ENCODE assay signal across 18 cellular contexts in genomic region chr6:34362176-34362575, GRCh38. TPM values are rescaled to one million over a fixed set of nuclear protein-coding genes. Genes with fewer than 3 reads are reported as not detected.
A peak's percentile ranks its signal among the peaks of the same experiment; 100 is the strongest.
DNase-seq lines count a peak whose midpoint lies in the region; ATAC-seq, FAIRE-seq and TF ChIP-seq lines count a peak whose summit lies in the region.
"Had no signal": no experiment of that assay in that cellular context is flagged by ENCODE, and none has a peak within 500 bp of the region (broad histone marks: within the 10 kb centered on the region; RNA-seq: fewer than 3 reads in every experiment).

No MANE protein-coding gene starts in this region.

- ATAC-seq in Right ventricle myocardium superior (ENCODE audit: poor library complexity) (no peak), GM12878 (no peak)
- ATAC-seq: A549 had no signal

- RAD21 ChIA-PET in GM12878 (lab: Charles Lee; ENCODE audit: unreplicated experiment) = interaction anchor here (0.9 to 4.1 kb wide), 11 partner anchors 11 to 530 kb away, joined by 3 to 20 read pairs (median 5); partner anchors contain the start of gene SMIM29

- H3K4me1 ChIP-seq in right atrium auricular region (peaks cover 0 to 49% of the 10 kb centered on the region in 2 donors), Karpas-422 (ENCODE audit: low read length) (peaks cover 73% of the 10 kb centered on the region), GM12878 (ENCODE audit: control insufficient read depth, insufficient read depth, low read length) (peaks cover 8% of the 10 kb centered on the region), skeletal muscle tissue (ENCODE audit: control insufficient read depth in 3 of 3, insufficient read depth in 3 of 3, low read length in 3 of 3) (peaks cover 28 to 36% (median 35%) of the 10 kb centered on the region in 3 donors), tibial nerve (peaks cover 0 to 68% (median 18%) of the 10 kb centered on the region in 4 donors)

- H3K27ac ChIP-seq in right atrium auricular region = peak overlapping the region; percentile 54 to 86
- peak overlapping the region; percentile 97 for H3K27ac ChIP-seq in Karpas-422 (ENCODE audit: low read length)
- peak overlapping the region; percentile 4; the same call in 1 of the 2 replicates for H3K27ac ChIP-seq in GM12878 (ENCODE audit: control insufficient read depth, insufficient read depth)
- peak overlapping the region; percentile 84 for H3K27ac ChIP-seq in skeletal muscle tissue (ENCODE audit: low read depth, low read length)
- H3K27ac ChIP-seq in tibial nerve = peak overlapping the region in 1 of 4 donors; percentile 18
- H3K27ac ChIP-seq: A549 had no signal

- BruUV-seq in GM12878 (replicated peaks; lab: Mats Ljungman, UMichigan) = no TSS peak

- TF ChIP-seq POLR2A in GM12878 (IDR thresholded peaks at IDR 0.05; ENCODE audit: low read depth, low read length) (no peak), tibial nerve (IDR thresholded peaks at IDR 0.05) (no peak)

- no peaks in the 10 kb centered on the region for H3K9me3 ChIP-seq in right atrium auricular region
- H3K9me3 ChIP-seq in Karpas-422 (ENCODE audit: low read length) = no peaks in the 10 kb centered on the region
- H3K9me3 ChIP-seq in GM12878 (replicated peaks; ENCODE audit: control insufficient read depth, insufficient read depth, low read length) = no peaks in the 10 kb centered on the region
- H3K9me3 ChIP-seq in skeletal muscle tissue (ENCODE audit: control insufficient read depth in 3 of 3, low read length in 3 of 3) = no peaks in the 10 kb centered on the region
- H3K9me3 ChIP-seq in tibial nerve = no peaks in the 10 kb centered on the region
- H3K9me3 ChIP-seq: A549 had no signal

- TF ChIP-seq EP300 in GM12878 (IDR thresholded peaks at IDR 0.05; ENCODE audit: borderline replicate concordance in 1 of 2, control insufficient read depth in 1 of 2, low read depth in 2 of 2, low read length in 2 of 2) (no peak), tibial nerve (IDR thresholded peaks at IDR 0.05) (no peak)

- 50% methylated on average over 1 of the region's 1 CpG for WGBS in GM12878 (ENCODE audit: insufficient coverage, insufficient replicate concordance, low lambda C conversion rate, missing lambda C conversion rate)
- 43 to 95% methylated on average over 1 of the region's 1 CpG for WGBS in tibial nerve, 2 donors

- H3K36me3 ChIP-seq in right atrium auricular region = no peaks in the 10 kb centered on the region
- no peaks in the 10 kb centered on the region for H3K36me3 ChIP-seq in Karpas-422 (ENCODE audit: insufficient read depth, low read length)
- no peaks in the 10 kb centered on the region for H3K36me3 ChIP-seq in GM12878 (ENCODE audit: control insufficient read depth in 2 of 2, insufficient read depth in 2 of 2, low read length in 1 of 2)
- no peaks in the 10 kb centered on the region for H3K36me3 ChIP-seq in skeletal muscle tissue (ENCODE audit: control insufficient read depth in 3 of 3, insufficient read depth in 3 of 3, low read length in 3 of 3)
- H3K36me3 ChIP-seq in tibial nerve = no peaks in the 10 kb centered on the region

- CTCF ChIA-PET in GM12878 (lab: Yijun Ruan, JAX) = interaction anchor here (0.7 to 1.5 kb wide), 7 partner anchors 11 to 592 kb away, joined by 3 to 6 read pairs (median 3); no protein-coding TSS in a partner anchor

- no peak overlapping the region for H3K4me3 ChIP-seq in right atrium auricular region
- H3K4me3 ChIP-seq in Karpas-422 (ENCODE audit: low read length) = peak overlapping the region; percentile 49; the same call in 1 of the 2 replicates
- no peak overlapping the region for H3K4me3 ChIP-seq in GM12878
- no peak overlapping the region for H3K4me3 ChIP-seq in skeletal muscle tissue (ENCODE audit: low read length in 3 of 3)
- no peak overlapping the region for H3K4me3 ChIP-seq in tibial nerve
- H3K4me3 ChIP-seq: A549 had no signal

- POLR2A ChIA-PET in GM12878 (lab: Charles Lee) = interaction anchor here (0.6 to 3.0 kb wide), 8 partner anchors 9 to 53 kb away, joined by 3 to 14 read pairs (median 4); no protein-coding TSS in a partner anchor

- peaks cover 80% of the 10 kb centered on the region for H3K79me2 ChIP-seq in Karpas-422 (ENCODE audit: low read length)
- H3K79me2 ChIP-seq in GM12878 (ENCODE audit: control insufficient read depth, insufficient read depth, low read length) = peaks cover 66% of the 10 kb centered on the region

- in situ Hi-C loops in GM12878 (cut with MboI) (no loop called here), G401 (cut with HindIII; ENCODE audit: low sequenced_read_pairs) (no loop called here)

- intact Hi-C loops in Right ventricle myocardium superior (cut with DNase I) (no loop called here), GM12878 (cut with micrococcal nuclease; ENCODE audit: unreplicated experiment) (no loop called here)

- H3K9ac ChIP-seq in Karpas-422 (ENCODE audit: low read length) (peak overlapping the region; percentile 56), GM12878 (ENCODE audit: control insufficient read depth, insufficient read depth, low read length) (no peak overlapping the region), skeletal muscle tissue (ENCODE audit: low read depth in 1 of 3, low read length in 3 of 3) (peak overlapping the region in 1 of 3 donors; percentile 30)

- H3K4me2 ChIP-seq in Karpas-422 (ENCODE audit: low read depth, low read length, poor library complexity, severe bottlenecking) (peak overlapping the region; percentile 76), GM12878 (ENCODE audit: control insufficient read depth, insufficient read depth) (peak overlapping the region; percentile 83; the same call in 1 of the 2 replicates)
- H3K4me2 ChIP-seq: A549 had no signal

- no peak for FAIRE-seq in GM12878 (lab: Jason Lieb, UNC)
- FAIRE-seq: A549, D721Med had no signal

- SMC1A ChIA-PET in GM12878 (lab: Charles Lee; ENCODE audit: uncharacterized antibody, unreplicated experiment) = interaction anchor here (0.7 to 4.5 kb wide), 16 partner anchors 10 to 113 kb away, joined by 3 to 26 read pairs (median 10); partner anchors contain the start of genes NUDT3 and RPS10

- no peak for TF ChIP-seq RAD21 in GM12878 (IDR thresholded peaks at IDR 0.05; ENCODE audit: insufficient read depth, low read depth, low read length)

- H3K27me3 ChIP-seq in right atrium auricular region = no peaks in the 10 kb centered on the region
- no peaks in the 10 kb centered on the region for H3K27me3 ChIP-seq in Karpas-422 (ENCODE audit: low read length)
- no peaks in the 10 kb centered on the region for H3K27me3 ChIP-seq in GM12878 (replicated peaks in 1 of 2; ENCODE audit: control insufficient read depth in 2 of 2, insufficient read depth in 2 of 2, low read length in 1 of 2)
- H3K27me3 ChIP-seq in skeletal muscle tissue (ENCODE audit: control insufficient read depth in 3 of 3, insufficient read depth in 3 of 3, low read length in 3 of 3) = no peaks in the 10 kb centered on the region
- H3K27me3 ChIP-seq in tibial nerve = no peaks in the 10 kb centered on the region

- H3K9me2 ChIP-seq in Karpas-422 (replicated peaks; ENCODE audit: insufficient read depth, low read length) = no peaks in the 10 kb centered on the region

- DNase-seq in right atrium auricular region (ENCODE audit: low spot score) = no peak
- DNase-seq in Right ventricle myocardium superior = no peak
- no peak for DNase-seq in Karpas-422
- no peak for DNase-seq in GM12878 (ENCODE audit: low read depth, low spot score)
- DNase-seq in G401 (ENCODE audit: low spot score) = no peak
- no peak for DNase-seq in tibial nerve (ENCODE audit: low spot score in 2 of 2)
- DNase-seq: DMS79, H7, HFFc6, NCI-H1105 treated with DMSO at 0.1 percent for 48 hours, NCI-H2029 treated with DMSO at 0.1 percent for 48 hours, NCI-H2171, NCI-H345, NCI-H774, SHP77 had no signal

- H2AFZ ChIP-seq in Karpas-422 (ENCODE audit: low read length) (no peak overlapping the region), GM12878 (ENCODE audit: control insufficient read depth, low read depth, low read length) (no peak overlapping the region)

- H4K20me1 ChIP-seq in Karpas-422 (ENCODE audit: insufficient read depth, low read depth, low read length) (no peaks in the 10 kb centered on the region), GM12878 (ENCODE audit: control insufficient read depth, insufficient read depth) (no peaks in the 10 kb centered on the region)

- TF ChIP-seq CTCF in right atrium auricular region (IDR thresholded peaks at IDR 0.05) (no peak), GM12878 (IDR thresholded peaks at IDR 0.05 in 2 of 3, conservative IDR thresholded peaks at IDR 0.05 in 1 of 3; ENCODE audit: control insufficient read depth in 2 of 3, extremely low read depth in 1 of 3, insufficient read depth in 1 of 3, low read depth in 3 of 3, low read length in 3 of 3) (no peak), tibial nerve (IDR thresholded peaks at IDR 0.05) (no peak)

TF ChIP-seq in GM12878, 131 proteins besides CTCF, POLR2A, EP300 and RAD21:
- TF ChIP-seq TAF1 (IDR thresholded peaks at IDR 0.05; ENCODE audit: borderline replicate concordance, low read depth, low read length) = no peak

RNA-seq across cellular contexts. Expression of gene NUDT3, which starts 30.3 kb away (rescaled TPM):
- 10 to 100 TPM; 47.2 to 53.5 TPM for total RNA-seq in right atrium auricular region
- 49.6 TPM for total RNA-seq in Right ventricle myocardium superior
- 33.7 and 41.7 TPM in 2 replicates for total RNA-seq in Karpas-422 (2014; rRNA removed; shearing (Covaris generic); ENCODE audit: low replicate concordance)
- 32.2 and 32.9 TPM in 2 replicates for total RNA-seq in GM12878 (2013; cell fraction: nucleolus; rRNA removed)
- 27.3 and 32.4 TPM in 2 replicates for total RNA-seq in GM12878 (2014; rRNA removed)
- total RNA-seq in GM12878 (2014; rRNA removed; fragmentation: Illumina TruSeq; extraction: Trizol) = 32.1 and 32.3 TPM in 2 replicates
- 27.8 and 28.5 TPM in 2 replicates for total RNA-seq in GM12878 (2021)
- polyA plus RNA-seq in GM12878 (2011; ENCODE audit: low read depth) = 4.2 TPM
- polyA plus RNA-seq in GM12878 (2011; rRNA removed) = 17.9 and 20.9 TPM in 2 replicates
- polyA plus RNA-seq in GM12878 (2011; cell fraction: cytosol; rRNA removed) = 10.5 and 11.0 TPM in 2 replicates
- polyA plus RNA-seq in GM12878 (2011; cell fraction: nucleus; rRNA removed) = 8.2 and 10.1 TPM in 2 replicates
- 4.6 and 5.9 TPM in 2 replicates for polyA plus RNA-seq in GM12878 (2012)
- 28.5 and 34.7 TPM in 2 replicates for polyA plus RNA-seq in GM12878 (2014; fragmentation: Illumina TruSeq; extraction: Trizol)
- 10 to 100 TPM in 1 of 2 experiments, 1 to 10 TPM in 1; 2.4 to 23.6 TPM for polyA plus RNA-seq in GM12878 (2014; fragmentation: Nextera tagmentation; extraction: Ambion mirVana)
- 25.8 and 27.6 TPM in 2 replicates for polyA plus RNA-seq in GM12878 (2014; rRNA removed)
- polyA plus RNA-seq in GM12878 (2016; fragmentation: Nextera tagmentation; extraction: Ambion mirVana) = 10 to 100 TPM; 13.8 to 14.2 TPM
- 22.7 and 22.9 TPM in 2 replicates for polyA minus RNA-seq in GM12878 (2011; rRNA and poly(A)+ RNA removed)
- 8.3 and 10.4 TPM in 2 replicates for polyA minus RNA-seq in GM12878 (2011; cell fraction: cytosol; rRNA and poly(A)+ RNA removed)
- 3.4 and 5.5 TPM in 2 replicates for polyA minus RNA-seq in GM12878 (2011; cell fraction: nucleus; rRNA and poly(A)+ RNA removed)
- 28.7 TPM for total RNA-seq in skeletal muscle tissue
- total RNA-seq in G401 (2014; rRNA removed; shearing (Covaris generic)) = 8.1 and 10.6 TPM in 2 replicates
- 10 to 100 TPM; 51.6 to 88.7 (median 57.3) TPM for total RNA-seq in tibial nerve
